ENCODE assay signal across 8 cellular contexts in the genomic region with DNA sequence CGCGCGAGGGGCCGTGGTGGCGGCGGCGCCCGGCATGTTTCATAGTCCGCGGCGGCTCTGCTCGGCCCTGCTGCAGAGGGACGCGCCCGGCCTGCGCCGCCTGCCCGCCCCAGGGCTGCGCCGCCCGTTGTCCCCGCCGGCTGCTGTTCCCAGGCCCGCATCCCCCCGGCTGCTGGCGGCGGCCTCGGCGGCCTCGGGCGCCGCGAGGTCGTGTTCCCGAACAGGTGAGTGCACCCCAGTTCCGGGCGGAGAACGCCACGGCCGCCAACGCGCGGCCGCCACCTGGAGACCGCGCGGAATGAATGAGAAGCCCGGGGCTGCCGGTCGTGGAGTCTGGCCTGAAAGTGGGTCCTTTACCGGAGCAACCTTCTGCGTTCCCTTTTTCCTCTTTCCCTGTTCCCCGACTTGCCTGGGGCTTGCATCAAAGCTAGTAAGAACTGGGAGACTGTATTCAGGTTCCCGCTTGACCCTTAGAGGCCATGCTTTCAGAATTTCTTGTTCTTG. TPM values are rescaled to one million over a fixed set of nuclear protein-coding genes. Genes with fewer than 3 reads are reported as not detected.
DNase-seq lines count a peak whose midpoint lies in the region; ATAC-seq and TF ChIP-seq lines count a peak whose summit lies in the region.

No MANE protein-coding gene starts in this region.

- ATAC-seq in HG02870 (IDR thresholded peaks at IDR 0.05; ENCODE audit: unreplicated experiment) (peak; percentile 26), left ventricle myocardium superior (peak; percentile 69)
- peak; percentile 29 to 33 for ATAC-seq in activated naive CD4-positive, alpha-beta T cell treated with anti-CD3 and anti-CD28 coated beads, Interleukin-2, amount 50 U/mL, for 72 hours

- DNase-seq in SIG-M5 treated with dmso at 0.1 percent for 504 hours (lab: John Stamatoyannopoulos, UW; ENCODE audit: unreplicated experiment), result peak; percentile 45
- no peak for DNase-seq in SIG-M5 (lab: John Stamatoyannopoulos, UW)
- DNase-seq in activated naive CD4-positive, alpha-beta T cell treated with anti-CD3 and anti-CD28 coated beads, Interleukin-2, amount 50 U/mL, for 72 hours (ENCODE audit: low spot score in 2 of 2), result peak in 1 of 2 donors; percentile 52
- DNase-seq in left ventricle myocardium superior, result peak; percentile 64
- DNase-seq in central memory CD4-positive, alpha-beta T cell, result no peak

- no peaks in the 10 kb centered on the region for H3F3A ChIP-seq in OCI-LY1 (ENCODE audit: insufficient read depth, low read length)

- H3K4me1 ChIP-seq in OCI-LY1 (ENCODE audit: insufficient read depth, low read length, severe bottlenecking) (peaks cover 43% of the 10 kb centered on the region), rectal smooth muscle tissue (ENCODE audit: control insufficient read depth, insufficient read depth, low read length) (peaks cover 2% of the 10 kb centered on the region)

- intact Hi-C loops in left ventricle myocardium superior (cut with micrococcal nuclease), result no loop called here

- H2AFZ ChIP-seq in OCI-LY1 (ENCODE audit: low read length), result no peak overlapping the region

- peaks cover 47% of the 10 kb centered on the region for H3K79me2 ChIP-seq in OCI-LY1 (ENCODE audit: insufficient read depth, low read length)

- peak overlapping the region; percentile 93 to 96 for H3K27ac Mint-ChIP-seq in activated naive CD4-positive, alpha-beta T cell treated with anti-CD3 and anti-CD28 coated beads, Interleukin-2, amount 50 U/mL, for 72 hours

- H3K9me2 ChIP-seq in OCI-LY1 (ENCODE audit: low read depth, low read length), result no peaks in the 10 kb centered on the region

- no peaks in the 10 kb centered on the region for H4K20me1 ChIP-seq in OCI-LY1 (ENCODE audit: insufficient read depth, low read length)

- H3K9ac ChIP-seq in OCI-LY1 (ENCODE audit: low read length) (peak overlapping the region; percentile 93), rectal smooth muscle tissue (ENCODE audit: low read length) (peak overlapping the region; percentile 63)

- no peaks in the 10 kb centered on the region for H3K27me3 ChIP-seq in OCI-LY1 (ENCODE audit: insufficient read depth, low read length)
- H3K27me3 ChIP-seq in rectal smooth muscle tissue (ENCODE audit: control insufficient read depth, insufficient read depth, low read length), result no peaks in the 10 kb centered on the region

- H3K9me3 Mint-ChIP-seq in activated naive CD4-positive, alpha-beta T cell treated with anti-CD3 and anti-CD28 coated beads, Interleukin-2, amount 50 U/mL, for 72 hours, result no peaks in the 10 kb centered on the region

- H3K4me2 ChIP-seq in OCI-LY1 (ENCODE audit: low read length), result peak overlapping the region; percentile 72

- peaks cover 7 to 14% of the 10 kb centered on the region in 2 donors for H3K36me3 Mint-ChIP-seq in activated naive CD4-positive, alpha-beta T cell treated with anti-CD3 and anti-CD28 coated beads, Interleukin-2, amount 50 U/mL, for 72 hours

- H3K9me3 ChIP-seq in OCI-LY1 (ENCODE audit: low read length), result no peaks in the 10 kb centered on the region

- TF ChIP-seq CTCF in OCI-LY1 (IDR thresholded peaks at IDR 0.05; ENCODE audit: low read length), result no peak

- H3K27ac ChIP-seq in OCI-LY1 (ENCODE audit: low read depth, low read length, poor library complexity, severe bottlenecking), result peak overlapping the region; percentile 75
- peak overlapping the region; percentile 80 for H3K27ac ChIP-seq in rectal smooth muscle tissue (ENCODE audit: low read depth, low read length)

- H3K36me3 ChIP-seq in OCI-LY1 (ENCODE audit: insufficient read depth, low read length), result peaks cover 20% of the 10 kb centered on the region
- H3K36me3 ChIP-seq in rectal smooth muscle tissue (ENCODE audit: control insufficient read depth, insufficient read depth, low read length), result no peaks in the 10 kb centered on the region

- H3K4me3 ChIP-seq in OCI-LY1 (ENCODE audit: low read depth, low read length, poor library complexity, severe bottlenecking) (peak overlapping the region; percentile 91), rectal smooth muscle tissue (ENCODE audit: low read length) (peak overlapping the region; percentile 70)

RNA-seq across cellular contexts. Expression of gene NOCT, which starts 0.4 kb away (rescaled TPM):
- total RNA-seq in activated naive CD4-positive, alpha-beta T cell treated with anti-CD3 and anti-CD28 coated beads, Interleukin-2, amount 50 U/mL, for 72 hours, result 10 to 100 TPM in 1 of 2 donors, 1 to 10 TPM in 1; 7.3 to 17.9 TPM
- 10.1 TPM for total RNA-seq in left ventricle myocardium superior

Comparison
In these comparisons a context has a peak if more than half of its experiments do, and no peak if none do; other contexts are left out.
1. DNase-seq: peak in SIG-M5 treated with dmso at 0.1 percent for 504 hours (single experiment) and left ventricle myocardium superior (single experiment); none in SIG-M5 (single experiment) and central memory CD4-positive, alpha-beta T cell (single experiment).
2. Peak in every context shown above with its lines, with median percentiles within 50 percentile points of each other: ATAC-seq.